Comparison of ENCODE assay signal across 21 cellular contexts in genomic region chr1:105686026-105686425, GRCh38.
"Had no signal": no experiment of that assay in that cellular context is flagged by ENCODE, and none has a peak within 500 bp of the region (broad histone marks: within the 10 kb centered on the region; RNA-seq: fewer than 3 reads in every experiment).

No MANE protein-coding gene starts in this region.

- DNase-seq: effector CD4-positive, alpha-beta T cell; mesendoderm; midbrain; naive thymus-derived CD4-positive, alpha-beta T cell; right lobe of liver; stimulated activated CD4-positive, alpha-beta T cell treated with anti-CD3 and anti-CD28 coated beads, Interleukin-12 subunit alpha, Interleukin-12 subunit beta, amount 100 ng/mL, for 4 hours; stimulated activated CD4-positive, alpha-beta T cell treated with anti-CD3 and anti-CD28 coated beads, Interleukin-1b, Interleukin-23, amount 100 ng/mL, for 48 hours; stimulated activated CD4-positive, alpha-beta T cell treated with anti-CD3 and anti-CD28 coated beads, Interleukin-4, amount 100 ng/mL, for 1 hour; stimulated activated CD8-positive, alpha-beta memory T cell treated with anti-CD3 and anti-CD28 coated beads, Interleukin-4, amount 100 ng/mL, for 48 hours; stimulated activated naive CD4-positive, alpha-beta T cell treated with Interleukin-2 at 50 U/mL for 16 hours; stomach; tibial artery; uterus had no signal

- H3K4me3 ChIP-seq: dorsolateral prefrontal cortex, neural progenitor cell, right lobe of liver, smooth muscle cell, stomach, tibial artery, uterus had no signal

- H3K9me3 ChIP-seq: right lobe of liver, stomach, tibial artery, uterus had no signal

- ATAC-seq: left lobe of liver; naive thymus-derived CD4-positive, alpha-beta T cell had no signal

- FAIRE-seq: colon, frontal cortex, keratinocyte had no signal

- H3K27me3 ChIP-seq: dorsolateral prefrontal cortex, neural progenitor cell, right lobe of liver, stomach, tibial artery, uterus had no signal

- H3K4me2 ChIP-seq: neural progenitor cell, smooth muscle cell had no signal

- H3K9ac ChIP-seq: neural progenitor cell, parathyroid adenoma had no signal

- H3K79me2 ChIP-seq: parathyroid adenoma had no signal

- H3K27ac ChIP-seq: dorsolateral prefrontal cortex, neural progenitor cell, parathyroid adenoma, right lobe of liver, stomach, tibial artery, uterus had no signal

- H3K36me3 ChIP-seq: neural progenitor cell, right lobe of liver, stomach, tibial artery, uterus had no signal

- H2AFZ ChIP-seq: neural progenitor cell, parathyroid adenoma had no signal
